ENCODE assay signal across 1 cellular context in the genomic region with DNA sequence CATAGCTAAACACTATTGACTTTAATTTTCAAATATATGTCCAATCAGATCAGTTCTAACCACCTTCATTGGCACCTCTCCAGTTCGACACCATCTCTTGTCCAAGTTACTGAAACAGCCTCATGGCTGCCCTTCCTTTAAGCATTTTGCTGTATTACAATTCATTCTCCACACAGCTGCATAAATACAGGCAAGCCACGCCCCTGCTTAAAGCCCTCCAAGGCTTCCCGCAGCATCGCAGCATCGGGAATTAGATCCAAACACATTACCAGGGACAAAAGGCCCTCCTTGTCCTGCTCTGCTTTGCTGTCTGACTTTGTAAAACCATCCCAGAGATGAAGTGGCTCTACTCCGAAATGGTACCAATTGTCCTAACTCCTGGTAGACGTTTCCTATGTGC.
TF ChIP-seq lines count a peak whose summit lies in the region.

No MANE protein-coding gene starts in this region.

TF ChIP-seq in IMR-90, 13 proteins besides CTCF, POLR2A, EP300 and RAD21 (continued from another document):
- TF ChIP-seq, protein P1, sequence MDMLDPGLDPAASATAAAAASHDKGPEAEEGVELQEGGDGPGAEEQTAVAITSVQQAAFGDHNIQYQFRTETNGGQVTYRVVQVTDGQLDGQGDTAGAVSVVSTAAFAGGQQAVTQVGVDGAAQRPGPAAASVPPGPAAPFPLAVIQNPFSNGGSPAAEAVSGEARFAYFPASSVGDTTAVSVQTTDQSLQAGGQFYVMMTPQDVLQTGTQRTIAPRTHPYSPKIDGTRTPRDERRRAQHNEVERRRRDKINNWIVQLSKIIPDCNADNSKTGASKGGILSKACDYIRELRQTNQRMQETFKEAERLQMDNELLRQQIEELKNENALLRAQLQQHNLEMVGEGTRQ (IDR thresholded peaks at IDR 0.05; ENCODE audit: low read depth, low read length): no peak
- TF ChIP-seq RFX5 (IDR thresholded peaks at IDR 0.05; ENCODE audit: low read depth, low read length) (no peak), MXI1 (IDR thresholded peaks at IDR 0.05; ENCODE audit: borderline replicate concordance, low read depth, low read length) (no peak), MAFK (IDR thresholded peaks at IDR 0.05; ENCODE audit: low read depth, low read length) (no peak), RCOR1 (IDR thresholded peaks at IDR 0.05; ENCODE audit: insufficient replicate concordance, low read length) (no peak), MAZ (IDR thresholded peaks at IDR 0.05; ENCODE audit: borderline replicate concordance, low read depth, low read length) (no peak), BHLHE40 (IDR thresholded peaks at IDR 0.05; ENCODE audit: low read depth, low read length) (no peak), FOS (IDR thresholded peaks at IDR 0.05; ENCODE audit: low read depth, low read length) (no peak), CHD1 (IDR thresholded peaks at IDR 0.05; ENCODE audit: low read depth, low read length) (no peak)
- TF ChIP-seq, protein P2, sequence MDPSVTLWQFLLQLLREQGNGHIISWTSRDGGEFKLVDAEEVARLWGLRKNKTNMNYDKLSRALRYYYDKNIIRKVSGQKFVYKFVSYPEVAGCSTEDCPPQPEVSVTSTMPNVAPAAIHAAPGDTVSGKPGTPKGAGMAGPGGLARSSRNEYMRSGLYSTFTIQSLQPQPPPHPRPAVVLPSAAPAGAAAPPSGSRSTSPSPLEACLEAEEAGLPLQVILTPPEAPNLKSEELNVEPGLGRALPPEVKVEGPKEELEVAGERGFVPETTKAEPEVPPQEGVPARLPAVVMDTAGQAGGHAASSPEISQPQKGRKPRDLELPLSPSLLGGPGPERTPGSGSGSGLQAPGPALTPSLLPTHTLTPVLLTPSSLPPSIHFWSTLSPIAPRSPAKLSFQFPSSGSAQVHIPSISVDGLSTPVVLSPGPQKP (IDR thresholded peaks at IDR 0.05; ENCODE audit: borderline replicate concordance, low read depth, low read length): no peak
